In the genomic region with DNA sequence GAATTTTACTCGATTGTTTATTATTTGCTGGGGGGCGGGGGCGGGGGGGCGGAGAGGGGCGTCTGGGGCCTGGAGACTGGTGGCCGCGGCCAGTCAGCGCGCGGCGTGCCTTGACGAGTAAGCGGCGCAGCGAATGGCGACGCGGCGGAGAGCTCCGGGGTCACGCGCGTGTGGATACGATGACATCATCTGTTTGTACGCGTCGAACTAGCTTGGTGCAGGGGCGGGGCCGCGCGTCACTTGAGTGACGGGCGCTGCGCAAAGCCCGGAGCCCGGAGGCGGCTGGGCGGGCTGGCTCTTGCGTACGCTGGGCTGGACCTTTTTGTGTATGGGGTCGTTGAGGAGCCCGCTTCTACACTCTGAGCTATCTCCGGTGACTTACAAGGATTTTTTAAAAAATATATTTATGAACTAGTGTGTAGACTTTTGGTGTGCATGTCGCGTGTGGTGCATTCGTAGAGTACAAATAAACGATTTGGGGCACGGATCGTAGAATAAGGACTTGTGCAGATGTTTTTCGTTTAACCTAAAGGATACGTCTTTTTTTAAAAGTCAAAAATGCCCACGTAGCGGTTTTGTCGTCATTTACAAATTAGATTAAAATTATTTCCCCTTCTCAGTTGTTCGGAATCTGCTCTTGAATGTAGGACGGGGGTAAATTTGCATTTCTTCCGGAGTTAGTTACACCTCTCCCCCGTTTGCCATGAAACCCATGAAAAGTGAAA, we compare ENCODE assay signal across 1 cellular context.
TF ChIP-seq lines count a peak whose summit lies in the region.

No MANE protein-coding gene starts in this region.

TF ChIP-seq in HepG2, 621 proteins besides CTCF, POLR2A, EP300 and RAD21 (continued from another document and continues in another):
- TF ChIP-seq, protein P1, sequence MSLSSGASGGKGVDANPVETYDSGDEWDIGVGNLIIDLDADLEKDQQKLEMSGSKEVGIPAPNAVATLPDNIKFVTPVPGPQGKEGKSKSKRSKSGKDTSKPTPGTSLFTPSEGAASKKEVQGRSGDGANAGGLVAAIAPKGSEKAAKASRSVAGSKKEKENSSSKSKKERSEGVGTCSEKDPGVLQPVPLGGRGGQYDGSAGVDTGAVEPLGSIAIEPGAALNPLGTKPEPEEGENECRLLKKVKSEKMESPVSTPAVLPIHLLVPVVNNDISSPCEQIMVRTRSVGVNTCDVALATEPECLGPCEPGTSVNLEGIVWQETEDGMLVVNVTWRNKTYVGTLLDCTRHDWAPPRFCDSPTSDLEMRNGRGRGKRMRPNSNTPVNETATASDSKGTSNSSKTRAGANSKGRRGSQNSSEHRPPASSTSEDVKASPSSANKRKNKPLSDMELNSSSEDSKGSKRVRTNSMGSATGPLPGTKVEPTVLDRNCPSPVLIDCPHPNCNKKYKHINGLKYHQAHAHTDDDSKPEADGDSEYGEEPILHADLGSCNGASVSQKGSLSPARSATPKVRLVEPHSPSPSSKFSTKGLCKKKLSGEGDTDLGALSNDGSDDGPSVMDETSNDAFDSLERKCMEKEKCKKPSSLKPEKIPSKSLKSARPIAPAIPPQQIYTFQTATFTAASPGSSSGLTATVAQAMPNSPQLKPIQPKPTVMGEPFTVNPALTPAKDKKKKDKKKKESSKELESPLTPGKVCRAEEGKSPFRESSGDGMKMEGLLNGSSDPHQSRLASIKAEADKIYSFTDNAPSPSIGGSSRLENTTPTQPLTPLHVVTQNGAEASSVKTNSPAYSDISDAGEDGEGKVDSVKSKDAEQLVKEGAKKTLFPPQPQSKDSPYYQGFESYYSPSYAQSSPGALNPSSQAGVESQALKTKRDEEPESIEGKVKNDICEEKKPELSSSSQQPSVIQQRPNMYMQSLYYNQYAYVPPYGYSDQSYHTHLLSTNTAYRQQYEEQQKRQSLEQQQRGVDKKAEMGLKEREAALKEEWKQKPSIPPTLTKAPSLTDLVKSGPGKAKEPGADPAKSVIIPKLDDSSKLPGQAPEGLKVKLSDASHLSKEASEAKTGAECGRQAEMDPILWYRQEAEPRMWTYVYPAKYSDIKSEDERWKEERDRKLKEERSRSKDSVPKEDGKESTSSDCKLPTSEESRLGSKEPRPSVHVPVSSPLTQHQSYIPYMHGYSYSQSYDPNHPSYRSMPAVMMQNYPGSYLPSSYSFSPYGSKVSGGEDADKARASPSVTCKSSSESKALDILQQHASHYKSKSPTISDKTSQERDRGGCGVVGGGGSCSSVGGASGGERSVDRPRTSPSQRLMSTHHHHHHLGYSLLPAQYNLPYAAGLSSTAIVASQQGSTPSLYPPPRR (CRISPR knock-in tag; IDR thresholded peaks at IDR 0.05; ENCODE audit: borderline replicate concordance): 0 out of 2 replicates have a peak, but pooled peaks have one; percentile 25
- TF ChIP-seq FOXJ3 (CRISPR knock-in tag; IDR thresholded peaks at IDR 0.05; ENCODE audit: borderline replicate concordance) (peak; percentile 69; the same call in 1 of the 2 replicates), MED1 (CRISPR knock-in tag; IDR thresholded peaks at IDR 0.05) (peak; percentile 80), TBL1XR1 (IDR thresholded peaks at IDR 0.05; ENCODE audit: borderline replicate concordance, low read length, partially characterized antibody) (peak; percentile 35), TCF12 (IDR thresholded peaks at IDR 0.05) (no peak), TCF12 (CRISPR knock-in tag; IDR thresholded peaks at IDR 0.05) (no peak), SP4 (CRISPR knock-in tag; IDR thresholded peaks at IDR 0.05) (peak; percentile 98), ZNF615 (CRISPR knock-in tag; IDR thresholded peaks at IDR 0.05; ENCODE audit: borderline replicate concordance) (no peak), GMEB1 (CRISPR knock-in tag; IDR thresholded peaks at IDR 0.05; ENCODE audit: borderline replicate concordance) (peak; percentile 85), HDAC6 (IDR thresholded peaks at IDR 0.05; ENCODE audit: low read depth, low read length) (no peak), GABPA (IDR thresholded peaks at IDR 0.05; ENCODE audit: low read depth, low read length) (no peak), GABPA (CRISPR knock-in tag; IDR thresholded peaks at IDR 0.05; ENCODE audit: low read depth) (peak; percentile 23; the same call in 1 of the 2 replicates), ZNF772 (CRISPR knock-in tag; IDR thresholded peaks at IDR 0.05) (0 out of 2 replicates have a peak, but pooled peaks have one; percentile 41), NAIF1 (CRISPR knock-in tag; IDR thresholded peaks at IDR 0.05; ENCODE audit: borderline replicate concordance) (peak; percentile 97), PAX8 (CRISPR knock-in tag; IDR thresholded peaks at IDR 0.05; ENCODE audit: borderline replicate concordance) (no peak), ERF (CRISPR knock-in tag; IDR thresholded peaks at IDR 0.05) (peak; percentile 47; the same call in 1 of the 2 replicates), ZNF207 (IDR thresholded peaks at IDR 0.05; ENCODE audit: borderline replicate concordance) (no peak), TBX2 (CRISPR knock-in tag; IDR thresholded peaks at IDR 0.05; ENCODE audit: borderline replicate concordance) (peak; percentile 70), IRX3 (CRISPR knock-in tag; IDR thresholded peaks at IDR 0.05; ENCODE audit: borderline replicate concordance, low read depth) (no peak), ZBTB46 (CRISPR knock-in tag; IDR thresholded peaks at IDR 0.05; ENCODE audit: borderline replicate concordance) (no peak), ZNF160 (CRISPR knock-in tag; IDR thresholded peaks at IDR 0.05) (no peak), HNF4A (CRISPR knock-in tag; IDR thresholded peaks at IDR 0.05) (peak; percentile 22; the same call in 1 of the 2 replicates), LCORL (IDR thresholded peaks at IDR 0.05) (no peak), LCORL (CRISPR knock-in tag; IDR thresholded peaks at IDR 0.05) (peak; percentile 37; the same call in 1 of the 2 replicates), SIX4 (CRISPR knock-in tag; IDR thresholded peaks at IDR 0.05) (0 out of 2 replicates have a peak, but pooled peaks have one; percentile 40), FOXA1 (IDR thresholded peaks at IDR 0.05) (no peak), FOXA1 (CRISPR knock-in tag; IDR thresholded peaks at IDR 0.05) (peak; percentile 91), GPN1 (CRISPR knock-in tag; IDR thresholded peaks at IDR 0.05; ENCODE audit: borderline replicate concordance) (no peak), HOXA9 (CRISPR knock-in tag; IDR thresholded peaks at IDR 0.05; ENCODE audit: borderline replicate concordance) (no peak), SALL1 (CRISPR knock-in tag; IDR thresholded peaks at IDR 0.05) (peak; percentile 53), ZBTB37 (CRISPR knock-in tag; IDR thresholded peaks at IDR 0.05) (no peak), AHDC1 (CRISPR knock-in tag; IDR thresholded peaks at IDR 0.05; ENCODE audit: borderline replicate concordance) (no peak)
- TF ChIP-seq, protein P2, sequence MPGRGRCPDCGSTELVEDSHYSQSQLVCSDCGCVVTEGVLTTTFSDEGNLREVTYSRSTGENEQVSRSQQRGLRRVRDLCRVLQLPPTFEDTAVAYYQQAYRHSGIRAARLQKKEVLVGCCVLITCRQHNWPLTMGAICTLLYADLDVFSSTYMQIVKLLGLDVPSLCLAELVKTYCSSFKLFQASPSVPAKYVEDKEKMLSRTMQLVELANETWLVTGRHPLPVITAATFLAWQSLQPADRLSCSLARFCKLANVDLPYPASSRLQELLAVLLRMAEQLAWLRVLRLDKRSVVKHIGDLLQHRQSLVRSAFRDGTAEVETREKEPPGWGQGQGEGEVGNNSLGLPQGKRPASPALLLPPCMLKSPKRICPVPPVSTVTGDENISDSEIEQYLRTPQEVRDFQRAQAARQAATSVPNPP (CRISPR knock-in tag; IDR thresholded peaks at IDR 0.05): no peak
- TF ChIP-seq, protein P3, sequence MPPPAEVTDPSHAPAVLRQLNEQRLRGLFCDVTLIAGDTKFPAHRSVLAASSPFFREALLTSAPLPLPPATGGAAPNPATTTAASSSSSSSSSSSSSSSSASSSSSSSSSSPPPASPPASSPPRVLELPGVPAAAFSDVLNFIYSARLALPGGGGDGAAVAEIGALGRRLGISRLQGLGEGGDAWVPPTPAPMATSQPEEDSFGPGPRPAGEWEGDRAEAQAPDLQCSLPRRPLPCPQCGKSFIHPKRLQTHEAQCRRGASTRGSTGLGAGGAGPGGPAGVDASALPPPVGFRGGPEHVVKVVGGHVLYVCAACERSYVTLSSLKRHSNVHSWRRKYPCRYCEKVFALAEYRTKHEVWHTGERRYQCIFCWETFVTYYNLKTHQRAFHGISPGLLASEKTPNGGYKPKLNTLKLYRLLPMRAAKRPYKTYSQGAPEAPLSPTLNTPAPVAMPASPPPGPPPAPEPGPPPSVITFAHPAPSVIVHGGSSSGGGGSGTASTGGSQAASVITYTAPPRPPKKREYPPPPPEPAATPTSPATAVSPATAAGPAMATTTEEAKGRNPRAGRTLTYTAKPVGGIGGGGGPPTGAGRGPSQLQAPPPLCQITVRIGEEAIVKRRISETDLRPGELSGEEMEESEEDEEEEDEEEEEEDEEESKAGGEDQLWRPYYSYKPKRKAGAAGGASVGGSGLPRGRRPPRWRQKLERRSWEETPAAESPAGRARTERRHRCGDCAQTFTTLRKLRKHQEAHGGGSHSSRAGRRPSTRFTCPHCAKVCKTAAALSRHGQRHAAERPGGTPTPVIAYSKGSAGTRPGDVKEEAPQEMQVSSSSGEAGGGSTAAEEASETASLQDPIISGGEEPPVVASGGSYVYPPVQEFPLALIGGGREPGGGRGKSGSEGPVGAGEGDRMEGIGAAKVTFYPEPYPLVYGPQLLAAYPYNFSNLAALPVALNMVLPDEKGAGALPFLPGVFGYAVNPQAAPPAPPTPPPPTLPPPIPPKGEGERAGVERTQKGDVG (CRISPR knock-in tag; IDR thresholded peaks at IDR 0.05; ENCODE audit: borderline replicate concordance): no peak
